13 cellular contexts compared by ENCODE assay signal in the genomic region with DNA sequence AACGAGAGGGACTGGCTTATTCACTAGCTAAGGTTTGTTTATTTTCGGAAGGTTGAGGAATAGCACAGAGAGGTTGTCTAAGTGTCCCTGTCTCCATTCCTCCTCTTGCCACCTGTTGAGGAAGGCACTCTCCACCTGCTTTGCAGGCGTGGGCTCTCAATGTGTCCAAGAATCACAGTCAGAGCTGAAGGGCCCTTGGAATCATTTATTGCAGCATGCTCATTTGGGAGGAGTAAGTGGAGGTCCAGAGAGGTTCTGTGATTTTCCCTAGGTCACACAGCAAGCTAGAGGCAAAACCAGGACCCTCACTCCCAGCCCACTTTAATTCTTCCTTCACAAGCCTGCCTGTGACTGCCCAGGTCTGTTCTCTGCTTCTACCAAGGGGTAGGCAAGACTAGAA. TPM values are rescaled to one million over a fixed set of nuclear protein-coding genes. Genes with fewer than 3 reads are reported as not detected.
DNase-seq lines count a peak whose midpoint lies in the region; ATAC-seq and TF ChIP-seq lines count a peak whose summit lies in the region.
"Had no signal": no experiment of that assay in that cellular context is flagged by ENCODE, and none has a peak within 500 bp of the region (broad histone marks: within the 10 kb centered on the region; RNA-seq: fewer than 3 reads in every experiment).

No MANE protein-coding gene starts in this region.

- in situ Hi-C loops in G401 (cut with HindIII; ENCODE audit: low sequenced_read_pairs) = no loop called here

- no peaks in the 10 kb centered on the region for H3K9me3 Mint-ChIP-seq in activated naive CD4-positive, alpha-beta T cell treated with anti-CD3 and anti-CD28 coated beads for 36 hours
- H3K9me3 Mint-ChIP-seq in central memory CD8-positive, alpha-beta T cell = no peaks in the 10 kb centered on the region
- H3K9me3 Mint-ChIP-seq: activated naive CD4-positive, alpha-beta T cell treated with anti-CD3 and anti-CD28 coated beads, Interleukin-2, amount 10 ng/mL, durations not matched to agents 7 days and 5 days had no signal

- ATAC-seq in central memory CD8-positive, alpha-beta T cell (replicated peaks; ENCODE audit: extremely low read depth, poor library complexity, severe bottlenecking) = no peak
- ATAC-seq in upper lobe of left lung (ENCODE audit: low FRiP score in 2 of 2) (no peak), HG03039 (IDR thresholded peaks at IDR 0.05; ENCODE audit: unreplicated experiment) (no peak), HG03045 (IDR thresholded peaks at IDR 0.05; ENCODE audit: unreplicated experiment) (no peak)

- no peak for TF ChIP-seq POLR2A in upper lobe of left lung (IDR thresholded peaks at IDR 0.05)

- peak overlapping the region; percentile 58 to 87 (median 82) for H3K27ac ChIP-seq in upper lobe of left lung

- CTCF ChIA-PET in activated naive CD4-positive, alpha-beta T cell treated with anti-CD3 and anti-CD28 coated beads for 36 hours (lab: Charles Lee) = interaction anchor here (1.7 kb wide), 1 partner anchor 100 kb away, joined by 3 read pairs; no protein-coding TSS in a partner anchor

- H3K9me3 ChIP-seq in upper lobe of left lung = no peaks in the 10 kb centered on the region
- H3K9me3 ChIP-seq: HAP-1, testis had no signal

- H3K36me3 Mint-ChIP-seq in activated naive CD4-positive, alpha-beta T cell treated with anti-CD3 and anti-CD28 coated beads for 36 hours (ENCODE audit: low read depth) = no peaks in the 10 kb centered on the region
- H3K36me3 Mint-ChIP-seq in central memory CD8-positive, alpha-beta T cell (ENCODE audit: insufficient read depth) = peaks cover 3% of the 10 kb centered on the region

- peaks cover 8 to 67% (median 34%) of the 10 kb centered on the region in 4 donors for H3K36me3 ChIP-seq in upper lobe of left lung
- H3K36me3 ChIP-seq: HAP-1 had no signal

- H3K4me3 Mint-ChIP-seq in activated naive CD4-positive, alpha-beta T cell treated with anti-CD3 and anti-CD28 coated beads for 36 hours = no peak overlapping the region
- peak overlapping the region; percentile 51 for H3K4me3 Mint-ChIP-seq in central memory CD8-positive, alpha-beta T cell
- H3K4me3 Mint-ChIP-seq: activated naive CD4-positive, alpha-beta T cell treated with anti-CD3 and anti-CD28 coated beads, Interleukin-2, amount 10 ng/mL, durations not matched to agents 7 days and 5 days had no signal

- H3K4me3 ChIP-seq in upper lobe of left lung = no peak overlapping the region
- H3K4me3 ChIP-seq: HAP-1, testis had no signal

- peaks cover 6% of the 10 kb centered on the region for H3K27me3 Mint-ChIP-seq in activated naive CD4-positive, alpha-beta T cell treated with anti-CD3 and anti-CD28 coated beads for 36 hours (ENCODE audit: low read depth)
- peaks cover 16% of the 10 kb centered on the region for H3K27me3 Mint-ChIP-seq in central memory CD8-positive, alpha-beta T cell

- no peaks in the 10 kb centered on the region for H3K27me3 ChIP-seq in upper lobe of left lung
- H3K27me3 ChIP-seq: testis had no signal

- no peak for TF ChIP-seq EP300 in upper lobe of left lung (IDR thresholded peaks at IDR 0.05)

- TF ChIP-seq CTCF in upper lobe of left lung (IDR thresholded peaks at IDR 0.05) = no peak

- no peak for DNase-seq in activated naive CD4-positive, alpha-beta T cell treated with anti-CD3 and anti-CD28 coated beads for 36 hours
- DNase-seq in activated naive CD4-positive, alpha-beta T cell treated with Interleukin-2 at 50 U/mL for 16 hours = no peak
- no peak for DNase-seq in central memory CD8-positive, alpha-beta T cell (ENCODE audit: low spot score in 2 of 2)
- peak; percentile 54 for DNase-seq in myocyte (ENCODE audit: low read depth)
- peak in 1 of 2 donors; percentile 22 for DNase-seq in upper lobe of left lung
- no peak for DNase-seq in G401 (ENCODE audit: low spot score)
- DNase-seq: activated CD4-positive, alpha-beta T cell treated with anti-CD3 and anti-CD28 coated beads for 4 hours; activated naive CD4-positive, alpha-beta T cell treated with anti-CD3 and anti-CD28 coated beads, Interleukin-2, amount 10 ng/mL, durations not matched to agents 7 days and 5 days; NCI-H187; testis had no signal

- peaks cover 98 to 100% (median 100%) of the 10 kb centered on the region in 4 donors for H3K4me1 ChIP-seq in upper lobe of left lung
- H3K4me1 ChIP-seq: HAP-1 had no signal

- intact Hi-C loops in activated naive CD4-positive, alpha-beta T cell treated with anti-CD3 and anti-CD28 coated beads for 36 hours (cut with micrococcal nuclease) = loop anchor here (2.0 kb wide), 1 partner anchor 50 kb away; no protein-coding TSS in a partner anchor

- peak overlapping the region; percentile 42 for H3K27ac Mint-ChIP-seq in activated naive CD4-positive, alpha-beta T cell treated with anti-CD3 and anti-CD28 coated beads for 36 hours
- H3K27ac Mint-ChIP-seq in central memory CD8-positive, alpha-beta T cell (ENCODE audit: low read depth) = peak overlapping the region; percentile 48

- WGBS in upper lobe of left lung, 2 donors = 46% methylated on average over 3 of the region's 3 CpGs

- peaks cover 56% of the 10 kb centered on the region for H3K4me1 Mint-ChIP-seq in activated naive CD4-positive, alpha-beta T cell treated with anti-CD3 and anti-CD28 coated beads for 36 hours (ENCODE audit: low read depth)
- H3K4me1 Mint-ChIP-seq in central memory CD8-positive, alpha-beta T cell = peaks cover 44% of the 10 kb centered on the region

RNA-seq across cellular contexts. Expression of a gene that starts 21.3 kb away (rescaled TPM):
- 1 to 10 TPM; 1.5 to 2.3 TPM for total RNA-seq in activated naive CD4-positive, alpha-beta T cell treated with anti-CD3 and anti-CD28 coated beads for 36 hours
- total RNA-seq in myocyte (0.53 and 0.78 TPM in 2 replicates), upper lobe of left lung (100 to 1,000 TPM; 110 to 584 (median 179) TPM)
- polyA plus RNA-seq in myocyte (2012) = not detected
- total RNA-seq in G401 (2014; rRNA removed; shearing (Covaris generic)) = not detected in 2 replicates

Comparison
In these comparisons a context has a peak if more than half of its experiments do, and no peak if none do; other contexts are left out.
1. RNA of a gene that starts 21.3 kb away (total RNA-seq): 110 to 584 TPM in upper lobe of left lung; 1.5 to 2.3 TPM in activated naive CD4-positive, alpha-beta T cell treated with anti-CD3 and anti-CD28 coated beads for 36 hours, 0.53 to 0.78 TPM in myocyte and not detected in G401; every median in the first group is over 10 times any median in the second.